ENCODE assay signal across 5 cellular contexts in the genomic region with DNA sequence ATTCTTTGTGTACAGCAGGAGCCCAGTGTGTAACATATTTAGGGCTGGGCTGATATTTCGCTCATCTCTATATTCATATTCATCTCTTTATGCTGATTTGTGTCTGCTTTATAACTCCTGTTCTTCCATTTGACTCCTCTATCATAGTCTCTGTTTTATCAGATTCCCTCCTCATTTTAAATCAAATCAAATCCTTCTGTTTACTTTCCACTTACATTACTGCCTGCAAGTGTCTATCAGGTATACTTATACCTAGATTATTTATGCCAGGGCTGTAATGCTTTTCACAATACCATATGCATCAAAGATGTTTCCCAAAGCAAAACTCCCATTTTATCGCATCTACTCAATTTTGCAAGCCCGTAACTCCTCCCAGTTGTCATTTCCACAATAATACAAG.
"Had no signal": no experiment of that assay in that cellular context is flagged by ENCODE, and none has a peak within 500 bp of the region (broad histone marks: within the 10 kb centered on the region; RNA-seq: fewer than 3 reads in every experiment).

No MANE protein-coding gene starts in this region.

- H3K36me3 Mint-ChIP-seq: IgD-negative memory B cell had no signal

- H3K4me3 ChIP-seq: K562 had no signal

- H3K4me3 Mint-ChIP-seq: IgD-negative memory B cell had no signal

- H3K27ac ChIP-seq: HL-60 had no signal

- H3K27me3 Mint-ChIP-seq: IgD-negative memory B cell had no signal

- ATAC-seq: HepG2, K562 had no signal

- DNase-seq: IMR-90 had no signal

- H3K4me1 Mint-ChIP-seq: IgD-negative memory B cell had no signal
